ENCODE assay signal across 11 cellular contexts in genomic region chr7:2629740-2630681, GRCh38. TPM values are rescaled to one million over a fixed set of nuclear protein-coding genes. Genes with fewer than 3 reads are reported as not detected.
DNase-seq lines count a peak whose midpoint lies in the region; ATAC-seq, FAIRE-seq and TF ChIP-seq lines count a peak whose summit lies in the region.
"Had no signal": no experiment of that assay in that cellular context is flagged by ENCODE, and none has a peak within 500 bp of the region (broad histone marks: within the 10 kb centered on the region; RNA-seq: fewer than 3 reads in every experiment).

No MANE protein-coding gene starts in this region.

- no peak for TF ChIP-seq EP300 in H1 (IDR thresholded peaks at IDR 0.05; ENCODE audit: borderline replicate concordance in 1 of 2, low read depth in 2 of 2, low read length in 2 of 2)

- H2BK120ac ChIP-seq in H1 (replicated peaks; ENCODE audit: low read depth, low read length) = no peak overlapping the region

- H3K23ac ChIP-seq in H1 (ENCODE audit: insufficient read length) = no peak overlapping the region

- H2BK15ac ChIP-seq in H1 (ENCODE audit: low read length) = peak overlapping the region; percentile 97

- H3K4ac ChIP-seq in H1 (replicated peaks; ENCODE audit: insufficient read length, low read depth, low read length) = no peak overlapping the region

- no peaks in the 10 kb centered on the region for H3K9me3 ChIP-seq in H1 (ENCODE audit: insufficient read depth in 2 of 2, low read depth in 1 of 2, low read length in 1 of 2)
- no peaks in the 10 kb centered on the region for H3K9me3 ChIP-seq in neural progenitor cell (ENCODE audit: low read depth)
- H3K9me3 ChIP-seq: pancreas, testis had no signal

- H3K79me2 ChIP-seq in H1 (ENCODE audit: control insufficient read depth in 1 of 2, insufficient read depth in 2 of 2, low read length in 2 of 2) = peaks cover 18 to 31% of the 10 kb centered on the region in 2 experiments; a peak in 3 of 4 replicates
- H3K79me2 ChIP-seq in neural progenitor cell (ENCODE audit: low read depth) = peaks cover 31% of the 10 kb centered on the region

- H3K4me3 Mint-ChIP-seq in neural progenitor cell = no peak overlapping the region

- H3K36me3 ChIP-seq in H1 (ENCODE audit: control insufficient read depth in 2 of 4, insufficient read depth in 4 of 4, low read length in 3 of 4) = no peaks in the 10 kb centered on the region; a peak in 1 of 8 replicates
- H3K36me3 ChIP-seq in neural progenitor cell = no peaks in the 10 kb centered on the region
- H3K36me3 ChIP-seq: pancreas had no signal

- H2BK5ac ChIP-seq in H1 (ENCODE audit: low read depth, low read length) = no peak overlapping the region

- no peak overlapping the region for H4K5ac ChIP-seq in H1 (ENCODE audit: insufficient read length, low read depth, low read length)

- no peak overlapping the region for H3K56ac ChIP-seq in H1 (replicated peaks; ENCODE audit: insufficient read length, low read depth, low read length)

- H4K8ac ChIP-seq in H1 (ENCODE audit: extremely low read depth, insufficient read depth, low read length) = no peak overlapping the region

- H4K20me1 ChIP-seq in H1 (replicated peaks in 1 of 2; ENCODE audit: control insufficient read depth in 1 of 2, insufficient read depth in 2 of 2, low read length in 2 of 2) (peaks cover 11 to 15% of the 10 kb centered on the region in 2 experiments), neural progenitor cell (ENCODE audit: low read depth) (peaks cover 30% of the 10 kb centered on the region)

- H3K27me3 ChIP-seq in H1 (replicated peaks in 1 of 4; ENCODE audit: control insufficient read depth in 3 of 4, extremely low read depth in 1 of 4, insufficient read depth in 3 of 4, low read length in 3 of 4) (no peaks in the 10 kb centered on the region), neural progenitor cell (no peaks in the 10 kb centered on the region)
- H3K27me3 ChIP-seq: pancreas, testis had no signal

- peak overlapping the region; percentile 2 for H4K91ac ChIP-seq in H1 (replicated peaks; ENCODE audit: insufficient read length, low read length)

- H3K4me1 ChIP-seq in H1 (replicated peaks in 1 of 4; ENCODE audit: control insufficient read depth in 3 of 4, insufficient read depth in 4 of 4, low read length in 3 of 4) (peaks cover 0 to 25% (median 12%) of the 10 kb centered on the region in 4 experiments; a peak in 6 of 7 replicates), neural progenitor cell (peaks cover 9% of the 10 kb centered on the region)

- H3K4me1 Mint-ChIP-seq in neural progenitor cell = peaks cover 26% of the 10 kb centered on the region

- no peaks in the 10 kb centered on the region for H3K9me3 Mint-ChIP-seq in neural progenitor cell

- H3K9ac ChIP-seq in H1 (replicated peaks in 1 of 4; ENCODE audit: extremely low read depth in 1 of 4, low read depth in 3 of 4, low read length in 3 of 4) (no peak overlapping the region), neural progenitor cell (no peak overlapping the region)

- TF ChIP-seq POLR2A in H1 (IDR thresholded peaks at IDR 0.05; ENCODE audit: control extremely low read depth in 1 of 2, low read depth in 2 of 2, low read length in 2 of 2) = no peak

- 82% methylated on average over 21 of the region's 21 CpGs; no CpG with 5 or more reads in 1 of the 2 experiments for WGBS in H1 (ENCODE audit: extremely low coverage in 1 of 2, insufficient coverage in 1 of 2, insufficient read length in 1 of 2, insufficient replicate concordance in 2 of 2, low coverage in 1 of 2, low lambda C conversion rate in 2 of 2, missing lambda C conversion rate in 1 of 2), 2 experiments

- DNase-seq in DMS53 (lab: John Stamatoyannopoulos, UW) (peak; percentile 85), NCI-H2196 (lab: John Stamatoyannopoulos, UW; ENCODE audit: unreplicated experiment) (peak; percentile 70), H1 (ENCODE audit: low read depth in 1 of 2, low spot score in 2 of 2) (no peak), neural progenitor cell (ENCODE audit: low spot score) (no peak), hippocampal formation (lab: John Stamatoyannopoulos, UW) (no peak)
- no peak for DNase-seq in stimulated activated CD4-positive, alpha-beta T cell treated with anti-CD3 and anti-CD28 coated beads, Interleukin-2, amount 100 ng/mL, for 24 hours
- no peak for DNase-seq in activated CD4-positive, alpha-beta T cell treated with anti-CD3 and anti-CD28 coated beads, Interleukin-2, amount 50 U/mL, for 4 hours
- DNase-seq: NCI-H1105, testis had no signal

- H3K27me3 Mint-ChIP-seq in neural progenitor cell (ENCODE audit: insufficient read depth, low read depth) = peaks cover 4% of the 10 kb centered on the region

- H3K27ac ChIP-seq in H1 (ENCODE audit: low read depth, low read length) (no peak overlapping the region), neural progenitor cell (no peak overlapping the region)
- H3K27ac ChIP-seq: testis had no signal

- H3K4me2 ChIP-seq in H1 (ENCODE audit: insufficient read depth in 1 of 2, low read depth in 2 of 2, low read length in 2 of 2) (no peak overlapping the region), neural progenitor cell (no peak overlapping the region)

- peaks cover 6% of the 10 kb centered on the region for H3K79me1 ChIP-seq in H1 (ENCODE audit: low read depth, low read length)

- no peak overlapping the region for H3K4me3 ChIP-seq in H1 (ENCODE audit: extremely low read depth in 1 of 4, insufficient read depth in 2 of 4, low read depth in 3 of 4, low read length in 4 of 4)
- H3K4me3 ChIP-seq in neural progenitor cell = no peak overlapping the region
- H3K4me3 ChIP-seq: pancreas, testis had no signal

- TF ChIP-seq CTCF in H1 (IDR thresholded peaks at IDR 0.05; ENCODE audit: control extremely low read depth in 1 of 3, insufficient read depth in 1 of 3, low read depth in 1 of 3, low read length in 3 of 3) (no peak), neural progenitor cell (IDR thresholded peaks at IDR 0.05) (no peak)

- no peak overlapping the region for H3K18ac ChIP-seq in H1 (ENCODE audit: extremely low read depth, low read length)

- CTCF ChIA-PET in H1 (lab: Charles Lee; ENCODE audit: partially characterized antibody) = interaction anchor here (0.6 to 5.0 kb wide), 9 partner anchors 9 to 108 kb away, joined by 3 to 21 read pairs (median 3); no protein-coding TSS in a partner anchor

- 0 out of 2 replicates have a peak overlapping the region, but pooled peaks have one; percentile 61 for H2BK20ac ChIP-seq in H1 (ENCODE audit: low read length)

- no peak for ATAC-seq in HG02852 (IDR thresholded peaks at IDR 0.05; ENCODE audit: unreplicated experiment)

- H3K36me3 Mint-ChIP-seq in neural progenitor cell = no peaks in the 10 kb centered on the region

- no peak for TF ChIP-seq RAD21 in H1 (IDR thresholded peaks at IDR 0.05 in 1 of 2, conservative IDR thresholded peaks at IDR 0.05 in 1 of 2; ENCODE audit: low read depth in 2 of 2, low read length in 2 of 2)

- FAIRE-seq in H1 (lab: Jason Lieb, UNC) = no peak
- FAIRE-seq: pancreas had no signal

- peaks cover 18% of the 10 kb centered on the region for H3K23me2 ChIP-seq in H1 (ENCODE audit: low read depth, low read length)

- POLR2A ChIA-PET in H1 (lab: Charles Lee; ENCODE audit: partially characterized antibody) = interaction anchor here (1.3 to 7.0 kb wide), 7 partner anchors 10 to 141 kb away, joined by 3 to 52 read pairs (median 12); no protein-coding TSS in a partner anchor

- H2AK5ac ChIP-seq in H1 (ENCODE audit: low read depth, low read length) = peak overlapping the region; percentile 93; the same call in 1 of the 2 replicates

- peak overlapping the region; percentile 86 for H3K27ac Mint-ChIP-seq in neural progenitor cell

- H2BK12ac ChIP-seq in H1 (ENCODE audit: low read depth, low read length) = peak overlapping the region; percentile 33; the same call in 1 of the 2 replicates

- H3K14ac ChIP-seq in H1 (ENCODE audit: insufficient read length) = no peak overlapping the region

- H2AFZ ChIP-seq in H1 (ENCODE audit: low read length) = no peak overlapping the region
- H2AFZ ChIP-seq in neural progenitor cell (replicated peaks) = no peak overlapping the region

- peaks cover 20% of the 10 kb centered on the region for H3F3A ChIP-seq in neural progenitor cell (ENCODE audit: low read depth)

TF ChIP-seq in H1, 55 proteins besides CTCF, POLR2A, EP300 and RAD21 (continues in another document):
- TF ChIP-seq CHD2 (IDR thresholded peaks at IDR 0.05; ENCODE audit: low read length) (no peak), RFX5 (IDR thresholded peaks at IDR 0.05; ENCODE audit: borderline replicate concordance, low read depth, low read length) (no peak), SP1 (IDR thresholded peaks at IDR 0.05; ENCODE audit: low read depth, low read length) (no peak)

RNA-seq across cellular contexts. Expression of gene TTYH3, which starts 1.8 kb away (rescaled TPM):
- total RNA-seq in H1 (2021; fragmentation: NEBNext Ultra II Directional; extraction: Animal tissue kit (Norgen Biotek cat#: 25700)) = 169 and 172 TPM in 2 replicates
- 66.2 and 122 TPM in 2 replicates for polyA plus RNA-seq in H1 (2011; rRNA removed)
- polyA plus RNA-seq in H1 (2011; cell fraction: cytosol; rRNA removed) = 46.4 TPM
- 147 TPM for polyA plus RNA-seq in H1 (2011; cell fraction: nucleus; rRNA removed)
- polyA plus RNA-seq in H1 (2012, experiment 1 of 2) = 68.1 to 127 TPM (median 115 TPM) in 4 replicates
- 102 TPM for polyA plus RNA-seq in H1 (2012, experiment 2 of 2)
- 175 TPM for polyA plus RNA-seq in H1 (2013, experiment 1 of 2)
- 184 TPM for polyA plus RNA-seq in H1 (2013, experiment 2 of 2)
- 41.7 and 42.6 TPM in 2 replicates for polyA minus RNA-seq in H1 (2011; rRNA and poly(A)+ RNA removed)
- 87.8 TPM for polyA minus RNA-seq in H1 (2011; cell fraction: cytosol; rRNA and poly(A)+ RNA removed)
- polyA minus RNA-seq in H1 (2011; cell fraction: nucleus; rRNA and poly(A)+ RNA removed) = 79.3 TPM
- 13.2 and 60.0 TPM in 2 replicates for total RNA-seq in neural progenitor cell (ENCODE audit: low replicate concordance)

RNA-seq across cellular contexts. Expression of gene AMZ1, which starts 58.0 kb away (rescaled TPM):
- 0.82 and 1.4 TPM in 2 replicates for total RNA-seq in H1 (2021; fragmentation: NEBNext Ultra II Directional; extraction: Animal tissue kit (Norgen Biotek cat#: 25700))
- 0.59 and 1.1 TPM in 2 replicates for polyA plus RNA-seq in H1 (2011; rRNA removed)
- 0.58 TPM for polyA plus RNA-seq in H1 (2011; cell fraction: cytosol; rRNA removed)
- 1.2 TPM for polyA plus RNA-seq in H1 (2011; cell fraction: nucleus; rRNA removed)
- 0.33 to 1.3 TPM (median 0.91 TPM) in 4 replicates for polyA plus RNA-seq in H1 (2012, experiment 1 of 2)
- 0.16 TPM for polyA plus RNA-seq in H1 (2012, experiment 2 of 2)
- polyA plus RNA-seq in H1 (2013, experiment 1 of 2) = 0.65 TPM
- 0.63 TPM for polyA plus RNA-seq in H1 (2013, experiment 2 of 2)
- 0.82 and 0.90 TPM in 2 replicates for polyA minus RNA-seq in H1 (2011; rRNA and poly(A)+ RNA removed)
- polyA minus RNA-seq in H1 (2011; cell fraction: cytosol; rRNA and poly(A)+ RNA removed) = 2.0 TPM
- polyA minus RNA-seq in H1 (2011; cell fraction: nucleus; rRNA and poly(A)+ RNA removed) = 2.9 TPM
- 0.09 TPM in 1 of 2 replicates, not detected in the other for total RNA-seq in neural progenitor cell (ENCODE audit: low replicate concordance)

Comparison
In these comparisons a context has a peak if more than half of its experiments do, and no peak if none do; other contexts are left out.
1. DNase-seq: peak in DMS53 (single experiment) and NCI-H2196 (single experiment); none in H1 (0 of 2), neural progenitor cell (single experiment), stimulated activated CD4-positive, alpha-beta T cell treated with anti-CD3 and anti-CD28 coated beads, Interleukin-2, amount 100 ng/mL, for 24 hours (0 of 2), activated CD4-positive, alpha-beta T cell treated with anti-CD3 and anti-CD28 coated beads, Interleukin-2, amount 50 U/mL, for 4 hours (0 of 2) and hippocampal formation (0 of 2).